33 cellular contexts compared by ENCODE assay signal in genomic region chr11:75068559-75068958, GRCh38. TPM values are rescaled to one million over a fixed set of nuclear protein-coding genes. Genes with fewer than 3 reads are reported as not detected.
"Had no signal": no experiment of that assay in that cellular context is flagged by ENCODE, and none has a peak within 500 bp of the region (broad histone marks: within the 10 kb centered on the region; RNA-seq: fewer than 3 reads in every experiment).

No MANE protein-coding gene starts in this region.

- H3K27ac ChIP-seq: epithelial cell of prostate, esophagus squamous epithelium, gastrocnemius medialis, heart right ventricle, left lung, lower lobe of right lung had no signal

- H3K9me3 ChIP-seq: esophagus squamous epithelium, gastrocnemius medialis, left lung, lower lobe of right lung, mucosa of descending colon had no signal

- H3K36me3 ChIP-seq: esophagus squamous epithelium, gastrocnemius medialis, heart right ventricle, left lung, lower lobe of right lung had no signal

- FAIRE-seq: islet of Langerhans, keratinocyte had no signal

- H3K4me3 ChIP-seq: esophagus squamous epithelium, gastrocnemius medialis, heart right ventricle, left lung, lower lobe of right lung, mucosa of descending colon had no signal

- H3K4me1 ChIP-seq: esophagus squamous epithelium, gastrocnemius medialis, heart right ventricle, left lung, lower lobe of right lung had no signal

- DNase-seq: cortex of kidney; effector CD8-positive, alpha-beta T cell; effector memory CD8-positive, alpha-beta T cell; endodermal cell; erythroblast; esophagus squamous epithelium; foreskin fibroblast; foreskin melanocyte; gastrocnemius medialis; glutamatergic neuron; head of caudate nucleus; heart right ventricle; hippocampal formation; left cardiac atrium; left lung; left ventricle myocardium superior; lower lobe of right lung; mesenchymal stem cell; mucosa of descending colon; naive B cell; naive thymus-derived CD8-positive, alpha-beta T cell had no signal

- ATAC-seq: effector memory CD8-positive, alpha-beta T cell; esophagus mucosa; gastrocnemius medialis; heart right ventricle; left cardiac atrium; left lung; left ventricle myocardium superior; lower lobe of right lung; mucosa of descending colon; naive thymus-derived CD8-positive, alpha-beta T cell had no signal

RNA-seq across cellular contexts. Expression of gene OR2AT4, which starts 28.1 kb away (rescaled TPM):
- total RNA-seq: dermis microvascular lymphatic vessel endothelial cell; endodermal cell; esophagus mucosa; esophagus squamous epithelium; gastrocnemius medialis; glomerular endothelial cell; heart right ventricle; kidney epithelial cell; left cardiac atrium; left lung; left ventricle myocardium superior; lower leg skin; lower lobe of right lung; lung microvascular endothelial cell; mesenteric fat pad; mesothelial cell of epicardium; mucosa of descending colon; myocyte; naive thymus-derived CD8-positive, alpha-beta T cell had no signal
- polyA plus RNA-seq: heart right ventricle; keratinocyte; naive thymus-derived CD8-positive, alpha-beta T cell had no signal
